Comparison of ENCODE assay signal across 8 cellular contexts in the genomic region with DNA sequence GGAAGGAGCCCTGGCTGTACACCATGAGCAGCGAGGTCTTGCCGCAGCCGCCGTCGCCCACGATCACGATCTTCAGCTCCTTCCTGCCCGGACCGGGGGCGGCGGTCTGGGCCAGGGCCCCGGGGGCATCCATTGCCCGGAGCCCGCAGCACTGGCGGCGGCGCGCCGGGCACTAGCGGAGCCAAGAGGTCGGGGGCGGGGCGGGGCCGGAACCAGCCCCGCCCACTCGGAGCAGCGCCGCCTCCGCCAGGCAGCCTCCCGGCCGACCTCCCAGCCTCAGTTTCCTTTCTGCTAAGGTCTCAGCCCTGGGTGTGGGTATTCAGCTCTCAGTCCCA. TPM values are rescaled to one million over a fixed set of nuclear protein-coding genes. Genes with fewer than 3 reads are reported as not detected.
DNase-seq lines count a peak whose midpoint lies in the region; FAIRE-seq and TF ChIP-seq lines count a peak whose summit lies in the region.

A gene with protein sequence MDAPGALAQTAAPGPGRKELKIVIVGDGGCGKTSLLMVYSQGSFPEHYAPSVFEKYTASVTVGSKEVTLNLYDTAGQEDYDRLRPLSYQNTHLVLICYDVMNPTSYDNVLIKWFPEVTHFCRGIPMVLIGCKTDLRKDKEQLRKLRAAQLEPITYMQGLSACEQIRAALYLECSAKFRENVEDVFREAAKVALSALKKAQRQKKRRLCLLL (minus strand): TSS at position 188 of the 335 bp plus-strand sequence. CDS start 55 bp downstream, at position 133.

- TF ChIP-seq POLR2A in adrenal gland (IDR thresholded peaks at IDR 0.05), result no peak

- no peak for DNase-seq in HFF-Myc (ENCODE audit: extremely low read depth, low read depth)
- DNase-seq in NOMO-1 treated with DMSO at 0.1 percent for 48 hours (lab: John Stamatoyannopoulos, UW; ENCODE audit: unreplicated experiment), result peak; percentile 48
- DNase-seq in adrenal gland, result peak in 5 of 7 donors; percentile 46 to 66 (median 47)
- no peak for DNase-seq in iPS DF 6.9 (ENCODE audit: low read depth, low spot score)
- peak; percentile 55 for DNase-seq in small intestine
- no peak for DNase-seq in NCI-H146 treated with DMSO at 0.1 percent for 48 hours (lab: John Stamatoyannopoulos, UW; ENCODE audit: unreplicated experiment)
- no peak for DNase-seq in central memory CD4-positive, alpha-beta T cell

- no peak for FAIRE-seq in small intestine (lab: Jason Lieb, UNC)

- H3K36me3 ChIP-seq in adrenal gland (replicated peaks in 1 of 2) (peaks cover 0 to 13% of the 10 kb centered on the region in 2 donors), iPS DF 6.9 (ENCODE audit: control insufficient read depth, insufficient read depth, low read length) (peaks cover 4% of the 10 kb centered on the region), small intestine (ENCODE audit: control insufficient read depth in 2 of 2, insufficient read depth in 2 of 2, low read length in 2 of 2) (peaks cover 0 to 2% of the 10 kb centered on the region in 2 donors)

- H3K9me3 ChIP-seq in adrenal gland (replicated peaks in 1 of 3) (no peaks in the 10 kb centered on the region), iPS DF 6.9 (ENCODE audit: control insufficient read depth, insufficient read depth, low read length) (no peaks in the 10 kb centered on the region), small intestine (ENCODE audit: control insufficient read depth, low read depth) (no peaks in the 10 kb centered on the region)

- intact Hi-C loops in adrenal gland (cut with DNase I), result loop anchor here (5.0 to 10.0 kb wide), 3 partner anchors 91 to 101 kb away; no protein-coding TSS in a partner anchor

- WGBS in adrenal gland, 4 donors, result 0 to 1% (median 1%) methylated on average over 3 to 31 of the region's 31 CpGs; no CpG with 5 or more reads in 1 of the 4 donors
- WGBS in iPS DF 6.9 (ENCODE audit: insufficient coverage, insufficient read length), result no CpG with 5 or more reads among the region's 31 CpGs
- WGBS in small intestine, 3 donors, result 0 to 1% (median 0%) methylated on average over 21 to 31 of the region's 31 CpGs

- H3K27ac ChIP-seq in adrenal gland (peak within 1 kb of the TSS; percentile 29 to 100 (median 100)), iPS DF 6.9 (ENCODE audit: low read length) (no peak within 1 kb of the TSS), small intestine (ENCODE audit: low read depth in 1 of 2, low read length in 1 of 2) (peak within 1 kb of the TSS; percentile 73 to 99)

- H3K27me3 ChIP-seq in adrenal gland (no peaks in the 10 kb centered on the region), iPS DF 6.9 (ENCODE audit: control insufficient read depth, insufficient read depth, low read length) (no peaks in the 10 kb centered on the region), small intestine (ENCODE audit: control insufficient read depth in 2 of 2, insufficient read depth in 2 of 2, low read length in 2 of 2) (no peaks in the 10 kb centered on the region)

- TF ChIP-seq CTCF in GM12875 (IDR thresholded peaks at IDR 0.05; ENCODE audit: borderline replicate concordance, insufficient read depth, low read depth, low read length) (no peak), HFF-Myc (IDR thresholded peaks at IDR 0.05; ENCODE audit: low read depth, low read length, missing control alignments) (no peak), adrenal gland (IDR thresholded peaks at IDR 0.05) (no peak)

- peaks cover 47 to 61% of the 10 kb centered on the region in 2 donors for H3K4me1 ChIP-seq in adrenal gland (replicated peaks in 1 of 2)
- H3K4me1 ChIP-seq in iPS DF 6.9 (ENCODE audit: control insufficient read depth, insufficient read depth, low read length), result peaks cover 11% of the 10 kb centered on the region
- H3K4me1 ChIP-seq in small intestine (ENCODE audit: control insufficient read depth in 2 of 2, insufficient read depth in 1 of 2, low read depth in 1 of 2, low read length in 1 of 2), result peaks cover 3 to 4% of the 10 kb centered on the region in 2 donors

- H3K4me3 ChIP-seq in GM12875 (ENCODE audit: low read depth, low read length) (peak within 1 kb of the TSS; percentile 95), HFF-Myc (replicated peaks; ENCODE audit: low read depth, low read length) (peak within 1 kb of the TSS; percentile 45), adrenal gland (peak within 1 kb of the TSS in 2 of 4 donors; percentile 33 to 60), iPS DF 6.9 (ENCODE audit: low read length) (peak within 1 kb of the TSS; percentile 84), small intestine (ENCODE audit: low read depth in 1 of 2, low read length in 2 of 2) (peak within 1 kb of the TSS; percentile 72 to 92)

RNA-seq across cellular contexts. Expression of the gene that starts here (rescaled TPM):
- 10 to 100 TPM in 7 of 8 donors, 1 to 10 TPM in 1; 7.7 to 49.5 (median 24.9) TPM for total RNA-seq in adrenal gland
- polyA plus RNA-seq in adrenal gland (10 to 100 TPM in 1 of 3 donors, 1 to 10 TPM in 2; 4.1 to 14.5 (median 9.3) TPM), small intestine (10 to 100 TPM; 13.3 to 75.9 (median 44.5) TPM)

Comparison
In these comparisons a context has a peak if more than half of its experiments do, and no peak if none do; other contexts are left out.
1. DNase-seq: peak in NOMO-1 treated with DMSO at 0.1 percent for 48 hours (single experiment), adrenal gland (5 of 7) and small intestine (single experiment); none in HFF-Myc (single experiment), iPS DF 6.9 (single experiment), NCI-H146 treated with DMSO at 0.1 percent for 48 hours (single experiment) and central memory CD4-positive, alpha-beta T cell (single experiment).